8 cellular contexts compared by ENCODE assay signal in the genomic region with DNA sequence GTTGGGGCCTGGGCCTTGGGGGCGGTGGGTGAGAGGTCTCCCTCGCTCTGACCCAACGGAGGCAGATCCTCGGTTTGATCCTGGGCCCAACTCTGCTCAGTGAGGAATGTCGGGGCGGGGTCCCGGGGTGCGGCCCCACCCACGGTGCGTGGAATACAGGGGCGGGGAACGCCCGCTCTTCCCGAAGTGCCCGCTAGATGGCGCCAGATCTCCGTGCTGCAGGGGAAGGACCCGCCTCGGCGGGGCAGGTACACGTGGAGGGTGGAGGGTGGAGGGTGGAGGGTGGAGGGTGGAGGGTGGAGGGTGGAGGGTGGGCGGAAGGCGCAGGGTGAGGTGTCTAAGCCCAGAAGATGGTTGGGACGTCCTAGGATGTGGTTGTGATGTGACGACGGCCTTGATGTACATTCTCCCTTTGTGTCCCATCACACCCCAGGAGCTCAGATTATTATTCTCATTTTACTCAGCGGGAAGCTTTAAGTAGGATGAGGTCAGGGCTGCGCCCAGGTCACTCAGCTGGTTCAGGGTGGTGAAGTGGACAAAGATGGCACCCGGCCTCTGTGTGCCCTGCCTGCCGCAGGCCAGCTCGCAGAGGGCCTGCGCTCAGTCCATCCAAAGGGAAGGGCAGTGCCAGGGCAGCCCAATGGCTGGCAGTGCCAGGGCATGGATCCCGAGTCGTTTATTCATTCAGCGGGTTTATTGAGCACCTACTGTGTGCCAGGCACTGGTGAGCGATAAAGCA. TPM values are rescaled to one million over a fixed set of nuclear protein-coding genes. Genes with fewer than 3 reads are reported as not detected.
DNase-seq lines count a peak whose midpoint lies in the region; ATAC-seq, FAIRE-seq and TF ChIP-seq lines count a peak whose summit lies in the region.

No MANE protein-coding gene starts in this region.

- intact Hi-C loops in tibial artery (cut with DNase I; ENCODE audit: low total_unique reads) = loop anchor here (5.0 to 10.0 kb wide), 2 partner anchors 83 to 196 kb away; no protein-coding TSS in a partner anchor

- ATAC-seq in GM19463 (IDR thresholded peaks at IDR 0.05; ENCODE audit: unreplicated experiment) = peak; percentile 70
- ATAC-seq in activated T-helper 17 cell treated with anti-CD3 and anti-CD28 coated beads, Interleukin-2, amount 50 U/mL, for 72 hours (replicated peaks) = peak; percentile 97

- FAIRE-seq in RCC 7860 (lab: Jason Lieb, UNC) = no peak

- H3K4me1 ChIP-seq in tibial artery = peaks cover 0 to 8% (median 4%) of the 10 kb centered on the region in 4 donors

- H3K4me1 Mint-ChIP-seq in activated T-helper 17 cell treated with anti-CD3 and anti-CD28 coated beads, Interleukin-2, amount 50 U/mL, for 72 hours = peaks cover 6% of the 10 kb centered on the region
- peaks cover 13% of the 10 kb centered on the region for H3K4me1 Mint-ChIP-seq in osteocyte (ENCODE audit: unreplicated experiment)

- H3K36me3 Mint-ChIP-seq in activated T-helper 17 cell treated with anti-CD3 and anti-CD28 coated beads, Interleukin-2, amount 50 U/mL, for 72 hours (ENCODE audit: low read depth) = no peaks in the 10 kb centered on the region
- no peaks in the 10 kb centered on the region for H3K36me3 Mint-ChIP-seq in osteocyte (ENCODE audit: unreplicated experiment)

- no peaks in the 10 kb centered on the region for H3K36me3 ChIP-seq in tibial artery

- peak; percentile 43 for DNase-seq in COR-L47 (lab: John Stamatoyannopoulos, UW)
- peak; percentile 72 for DNase-seq in HT-29 (ENCODE audit: low spot score)
- DNase-seq in RCC 7860 (ENCODE audit: low spot score) = peak; percentile 71
- DNase-seq in fibroblast of the aortic adventitia (ENCODE audit: low read depth) = peak; percentile 56
- DNase-seq in osteocyte (ENCODE audit: extremely low spot score, unreplicated experiment) = peak; percentile 95
- peak; percentile 60 to 83 for DNase-seq in tibial artery

- no peaks in the 10 kb centered on the region for H3K27me3 ChIP-seq in tibial artery

- H3K4me3 ChIP-seq in fibroblast of the aortic adventitia (ENCODE audit: low read depth, low read length) (peak overlapping the region; percentile 35), tibial artery (peak overlapping the region; percentile 32 to 43)

- no peaks in the 10 kb centered on the region for H3K9me3 ChIP-seq in tibial artery

- TF ChIP-seq CTCF in fibroblast of the aortic adventitia (IDR thresholded peaks at IDR 0.05; ENCODE audit: insufficient read depth, low read length) = peak; percentile 87
- peak; percentile 88 for TF ChIP-seq CTCF in osteocyte (IDR thresholded peaks at IDR 0.05)
- peak; percentile 79 to 88 for TF ChIP-seq CTCF in tibial artery (IDR thresholded peaks at IDR 0.05)

- H3K27ac ChIP-seq in tibial artery = no peak overlapping the region

- no peak overlapping the region for H3K27ac Mint-ChIP-seq in activated T-helper 17 cell treated with anti-CD3 and anti-CD28 coated beads, Interleukin-2, amount 50 U/mL, for 72 hours
- H3K27ac Mint-ChIP-seq in osteocyte (ENCODE audit: unreplicated experiment) = no peak overlapping the region

- H3K27me3 Mint-ChIP-seq in activated T-helper 17 cell treated with anti-CD3 and anti-CD28 coated beads, Interleukin-2, amount 50 U/mL, for 72 hours = no peaks in the 10 kb centered on the region
- no peaks in the 10 kb centered on the region for H3K27me3 Mint-ChIP-seq in osteocyte (ENCODE audit: unreplicated experiment)

- H3K4me3 Mint-ChIP-seq in activated T-helper 17 cell treated with anti-CD3 and anti-CD28 coated beads, Interleukin-2, amount 50 U/mL, for 72 hours = peak overlapping the region; percentile 49
- peak overlapping the region; percentile 26 for H3K4me3 Mint-ChIP-seq in osteocyte (ENCODE audit: unreplicated experiment)

- no peaks in the 10 kb centered on the region for H3K9me3 Mint-ChIP-seq in activated T-helper 17 cell treated with anti-CD3 and anti-CD28 coated beads, Interleukin-2, amount 50 U/mL, for 72 hours
- H3K9me3 Mint-ChIP-seq in osteocyte (ENCODE audit: unreplicated experiment) = no peaks in the 10 kb centered on the region

RNA-seq across cellular contexts. Expression of a gene that starts 9.4 kb away (rescaled TPM):
- total RNA-seq in HT-29 (2014; rRNA removed; shearing (Covaris generic)) = 1,946 and 1,965 TPM in 2 replicates
- 1,000 to 10,000 TPM; 2,772 to 2,939 TPM for total RNA-seq in activated T-helper 17 cell treated with anti-CD3 and anti-CD28 coated beads, Interleukin-2, amount 50 U/mL, for 72 hours
- total RNA-seq in fibroblast of the aortic adventitia (ENCODE audit: low replicate concordance) (3,673 and 3,861 TPM in 2 replicates), osteocyte (1,748 and 1,798 TPM in 2 replicates)

RNA-seq across cellular contexts. Expression of a gene that starts 46.3 kb away (rescaled TPM):
- total RNA-seq in HT-29 (2014; rRNA removed; shearing (Covaris generic)) = 9.8 and 12.7 TPM in 2 replicates
- total RNA-seq in activated T-helper 17 cell treated with anti-CD3 and anti-CD28 coated beads, Interleukin-2, amount 50 U/mL, for 72 hours = 100 to 1,000 TPM; 265 to 629 TPM
- total RNA-seq in fibroblast of the aortic adventitia (ENCODE audit: low replicate concordance) (0.41 and 1.1 TPM in 2 replicates), osteocyte (not detected in 2 replicates)

RNA-seq across cellular contexts. Expression of a gene that starts 48.9 kb away (rescaled TPM):
- total RNA-seq in HT-29 (2014; rRNA removed; shearing (Covaris generic)) = 6.9 and 11.0 TPM in 2 replicates
- 1 to 10 TPM in 1 of 2 donors, under 1 TPM in 1; 0.48 to 1.8 TPM for total RNA-seq in activated T-helper 17 cell treated with anti-CD3 and anti-CD28 coated beads, Interleukin-2, amount 50 U/mL, for 72 hours
- total RNA-seq in fibroblast of the aortic adventitia (ENCODE audit: low replicate concordance) = 36.2 and 39.3 TPM in 2 replicates
- total RNA-seq in osteocyte = 110 and 118 TPM in 2 replicates

Comparison
In these comparisons a context has a peak if more than half of its experiments do, and no peak if none do; other contexts are left out.
1. DNase-seq: peak in every context shown above with its lines; median percentile 95 in osteocyte; 72 in HT-29; 72 in tibial artery; 71 in RCC 7860; 56 in fibroblast of the aortic adventitia; 43 in COR-L47.
2. RNA of a gene that starts 46.3 kb away (total RNA-seq): 265 to 629 TPM in activated T-helper 17 cell treated with anti-CD3 and anti-CD28 coated beads, Interleukin-2, amount 50 U/mL, for 72 hours; 9.8 to 12.7 TPM in HT-29, 0.41 to 1.1 TPM in fibroblast of the aortic adventitia and not detected in osteocyte; every median in the first group is over 10 times any median in the second.
3. Peak in every context shown above with its lines, with median percentiles within 50 percentile points of each other: CTCF ChIP-seq.